ENCODE assay signal across 25 cellular contexts in the genomic region with DNA sequence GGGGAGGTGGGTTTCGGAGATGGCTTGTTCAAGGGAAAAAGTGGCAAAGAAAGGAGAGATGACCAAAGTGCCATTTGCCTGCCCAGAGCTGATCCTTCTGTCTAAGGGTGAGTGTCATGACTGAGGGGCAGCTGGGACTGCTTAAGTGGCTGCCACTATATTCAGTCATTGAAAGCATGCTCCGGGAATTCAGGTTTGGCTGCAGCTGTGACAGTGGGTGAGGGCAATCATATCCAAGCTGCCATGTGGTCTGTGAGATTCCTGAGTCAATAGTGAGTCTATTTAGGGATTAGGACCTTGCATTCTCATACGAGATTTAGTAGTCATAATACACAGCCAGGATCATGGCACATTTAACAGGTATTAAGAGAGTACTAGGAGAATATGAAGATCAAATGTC.
DNase-seq lines count a peak whose midpoint lies in the region; ATAC-seq and TF ChIP-seq lines count a peak whose summit lies in the region.
"Had no signal": no experiment of that assay in that cellular context is flagged by ENCODE, and none has a peak within 500 bp of the region (broad histone marks: within the 10 kb centered on the region; RNA-seq: fewer than 3 reads in every experiment).

No MANE protein-coding gene starts in this region.

- no peaks in the 10 kb centered on the region for H3K9me3 Mint-ChIP-seq in progenitor cell of endocrine pancreas (ENCODE audit: low read depth)
- H3K9me3 Mint-ChIP-seq: dendritic cell treated with granulocyte-macrophage colony-stimulating factor and Interleukin-4, amounts not matched to agents 40 ng/mL and 50 ng/mL, for 4 days; mesothelial cell of epicardium; neural progenitor cell had no signal

- DNase-seq in A172 (ENCODE audit: low spot score) (peak; percentile 0), HCEC 1CT (peak; percentile 0), SHP77 treated with DMSO at 0.1 percent for 48 hours (lab: John Stamatoyannopoulos, UW) (peak; percentile 52), left ventricle myocardium superior (peak; percentile 46), NCI-H2196 treated with DMSO at 0.1 percent for 48 hours (lab: John Stamatoyannopoulos, UW; ENCODE audit: unreplicated experiment) (no peak), midbrain (lab: John Stamatoyannopoulos, UW) (no peak), progenitor cell of endocrine pancreas (ENCODE audit: low spot score, unreplicated experiment) (no peak), body of pancreas (no peak)
- DNase-seq: DMS153; H7; MM.1S; NCI-H2029 treated with DMSO at 0.1 percent for 48 hours; stimulated activated CD4-positive, alpha-beta T cell treated with anti-CD3 and anti-CD28 coated beads, Interleukin-12 subunit alpha, Interleukin-12 subunit beta, amount 100 ng/mL, for 4 hours; stimulated activated CD8-positive, alpha-beta memory T cell treated with anti-CD3 and anti-CD28 coated beads, Interleukin-4, amount 100 ng/mL, for 48 hours; T-helper 9 cell had no signal

- no peaks in the 10 kb centered on the region for H3K4me1 ChIP-seq in body of pancreas
- H3K4me1 ChIP-seq: breast epithelium, prostate gland had no signal

- no peaks in the 10 kb centered on the region for H3K36me3 ChIP-seq in body of pancreas (replicated peaks in 1 of 2; ENCODE audit: insufficient read depth in 1 of 2, low read depth in 2 of 2)
- H3K36me3 ChIP-seq: breast epithelium, neural progenitor cell, prostate gland had no signal

- WGBS in body of pancreas, 2 donors, result 28 to 47% methylated on average over 3 of the region's 3 CpGs

- no peak overlapping the region for H3K4me3 ChIP-seq in body of pancreas
- H3K4me3 ChIP-seq: breast epithelium, neural progenitor cell, prostate gland had no signal

- no peaks in the 10 kb centered on the region for H3K4me1 Mint-ChIP-seq in progenitor cell of endocrine pancreas (ENCODE audit: low read depth)
- H3K4me1 Mint-ChIP-seq: CD14-positive monocyte had no signal

- no peaks in the 10 kb centered on the region for H3K27me3 Mint-ChIP-seq in progenitor cell of endocrine pancreas
- H3K27me3 Mint-ChIP-seq: dendritic cell treated with granulocyte-macrophage colony-stimulating factor and Interleukin-4, amounts not matched to agents 40 ng/mL and 50 ng/mL, for 4 days; IgD-negative memory B cell had no signal

- H3K27ac Mint-ChIP-seq in progenitor cell of endocrine pancreas, result no peak overlapping the region
- H3K27ac Mint-ChIP-seq: activated naive CD8-positive, alpha-beta T cell; CD14-positive monocyte; dendritic cell treated with granulocyte-macrophage colony-stimulating factor and Interleukin-4, amounts not matched to agents 40 ng/mL and 50 ng/mL, for 4 days; IgD-negative memory B cell; mesothelial cell of epicardium; neural progenitor cell had no signal

- no peaks in the 10 kb centered on the region for H3K36me3 Mint-ChIP-seq in progenitor cell of endocrine pancreas (ENCODE audit: insufficient read depth)
- H3K36me3 Mint-ChIP-seq: activated naive CD8-positive, alpha-beta T cell; CD14-positive monocyte; IgD-negative memory B cell; mesothelial cell of epicardium; neural progenitor cell had no signal

- no peaks in the 10 kb centered on the region for H3K27me3 ChIP-seq in body of pancreas
- H3K27me3 ChIP-seq: breast epithelium, neural progenitor cell had no signal

- TF ChIP-seq CTCF in progenitor cell of endocrine pancreas (IDR thresholded peaks at IDR 0.05; ENCODE audit: unreplicated experiment) (no peak), body of pancreas (IDR thresholded peaks at IDR 0.05) (no peak)

- no peak overlapping the region for H3K4me3 Mint-ChIP-seq in progenitor cell of endocrine pancreas (ENCODE audit: low read depth)
- H3K4me3 Mint-ChIP-seq: activated naive CD8-positive, alpha-beta T cell; CD14-positive monocyte; dendritic cell treated with granulocyte-macrophage colony-stimulating factor and Interleukin-4, amounts not matched to agents 40 ng/mL and 50 ng/mL, for 4 days; IgD-negative memory B cell; mesothelial cell of epicardium; neural progenitor cell had no signal

- intact Hi-C loops in left ventricle myocardium superior (cut with micrococcal nuclease) (no loop called here), body of pancreas (cut with DNase I) (no loop called here)

- no peaks in the 10 kb centered on the region for H3K9me3 ChIP-seq in body of pancreas
- H3K9me3 ChIP-seq: breast epithelium, prostate gland had no signal

- TF ChIP-seq POLR2A in body of pancreas (IDR thresholded peaks at IDR 0.05), result no peak

- peak; percentile 99 for ATAC-seq in left ventricle myocardium superior
- ATAC-seq in body of pancreas, result no peak
- ATAC-seq: Panc1 had no signal

- H3K27ac ChIP-seq in body of pancreas, result no peak overlapping the region
- H3K27ac ChIP-seq: HL-60, neural progenitor cell, prostate gland had no signal

Comparison
In these comparisons a context has a peak if more than half of its experiments do, and no peak if none do; other contexts are left out.
1. DNase-seq: peak in A172 (single experiment), HCEC 1CT (single experiment), SHP77 treated with DMSO at 0.1 percent for 48 hours (single experiment) and left ventricle myocardium superior (single experiment); none in NCI-H2196 treated with DMSO at 0.1 percent for 48 hours (single experiment), midbrain (single experiment), progenitor cell of endocrine pancreas (single experiment) and body of pancreas (0 of 4).